ENCODE assay signal across 1 cellular context in genomic region chr6:137878810-137879285, GRCh38.
TF ChIP-seq lines count a peak whose summit lies in the region.

No MANE protein-coding gene starts in this region.

TF ChIP-seq in GM23338, 12 proteins besides CTCF, POLR2A, EP300 and RAD21 (continued from another document):
- TF ChIP-seq ZNF462 (CRISPR knock-in tag; IDR thresholded peaks at IDR 0.05) (no peak), EZH2 (IDR thresholded peaks at IDR 0.05; ENCODE audit: low read depth, unreplicated experiment) (no peak), ZNF331 (CRISPR knock-in tag; IDR thresholded peaks at IDR 0.05; ENCODE audit: low read depth) (no peak), CREB1 (CRISPR knock-in tag; IDR thresholded peaks at IDR 0.05; ENCODE audit: low read depth) (no peak), JUNB (IDR thresholded peaks at IDR 0.05; ENCODE audit: unreplicated experiment) (no peak), STAT1 (IDR thresholded peaks at IDR 0.05; ENCODE audit: unreplicated experiment) (no peak), POLR2AphosphoS5 (IDR thresholded peaks at IDR 0.05; ENCODE audit: low read depth) (no peak)
TF ChIP-seq in GM23338: peak in this region for 0.
